Comparison of ENCODE assay signal across 21 cellular contexts in the genomic region with DNA sequence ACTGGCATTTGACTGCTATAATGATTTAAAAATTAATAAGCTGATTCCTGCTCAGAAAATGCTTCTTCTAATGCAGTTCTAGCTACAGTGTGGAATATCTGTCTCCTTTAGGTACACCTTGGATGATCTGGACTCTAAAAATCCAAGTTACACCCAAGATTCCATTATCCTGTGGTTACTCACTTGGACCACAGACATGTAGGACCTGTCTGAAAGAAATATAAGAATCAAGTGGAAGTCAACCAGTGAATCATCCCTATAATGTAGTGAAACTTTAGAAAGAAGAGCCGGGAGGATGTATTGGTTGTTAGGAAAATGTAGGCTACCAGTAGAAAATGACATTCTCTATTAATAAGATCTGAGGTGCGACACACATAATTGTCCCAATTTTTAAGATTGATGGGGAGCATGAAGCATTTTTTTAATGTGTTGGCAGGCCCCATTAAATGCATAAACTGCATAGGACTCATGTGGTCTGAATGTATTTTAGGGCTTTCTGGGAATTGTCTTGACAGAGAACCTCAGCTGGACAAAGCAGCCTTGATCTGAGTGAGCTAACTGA.
A peak's percentile ranks its signal among the peaks of the same experiment; 100 is the strongest.
DNase-seq lines count a peak whose midpoint lies in the region; ATAC-seq and TF ChIP-seq lines count a peak whose summit lies in the region.
"Had no signal": no experiment of that assay in that cellular context is flagged by ENCODE, and none has a peak within 500 bp of the region (broad histone marks: within the 10 kb centered on the region; RNA-seq: fewer than 3 reads in every experiment).

A gene with protein sequence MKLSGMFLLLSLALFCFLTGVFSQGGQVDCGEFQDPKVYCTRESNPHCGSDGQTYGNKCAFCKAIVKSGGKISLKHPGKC (plus strand): TSS at position 512 of the 562 bp plus-strand sequence. CDS start 55 bp downstream, outside the sequence.

- peak within 1 kb of the TSS; percentile 73 for H3K27ac ChIP-seq in RWPE1
- H3K27ac ChIP-seq in epithelial cell of prostate, result peak within 1 kb of the TSS; percentile 83
- H3K27ac ChIP-seq: BLaER1 had no signal

- H3K4me3 Mint-ChIP-seq in T-helper 2 cell treated with Interferon-gamma antibody and Interleukin-4, amounts not matched to agents 5 μg/mL and 100 μg/mL, for 36 hours, result no peak within 1 kb of the TSS
- H3K4me3 Mint-ChIP-seq: CD8-positive, alpha-beta T cell; H9 had no signal

- no peaks in the 10 kb centered on the region for H3K27me3 Mint-ChIP-seq in T-helper 2 cell treated with Interferon-gamma antibody and Interleukin-4, amounts not matched to agents 5 μg/mL and 100 μg/mL, for 36 hours (ENCODE audit: low read depth)

- ATAC-seq in GM21390 (IDR thresholded peaks at IDR 0.05; ENCODE audit: unreplicated experiment) (no peak), HG03196 (IDR thresholded peaks at IDR 0.05; ENCODE audit: unreplicated experiment) (no peak)
- ATAC-seq: CD8-positive, alpha-beta T cell; HepG2 had no signal

- peak; percentile 4 for DNase-seq in HPDE6-E6E7 (ENCODE audit: extremely low spot score)
- DNase-seq in RWPE1 (ENCODE audit: low spot score), result peak; percentile 66
- peak; percentile 86 for DNase-seq in epithelial cell of prostate (ENCODE audit: low read depth, low spot score)
- peak; percentile 1 for DNase-seq in non-pigmented ciliary epithelial cell (ENCODE audit: low read depth)
- no peak for DNase-seq in C1 segment of cervical spinal cord (lab: John Stamatoyannopoulos, UW)
- DNase-seq in T-helper 2 cell treated with Interferon-gamma antibody and Interleukin-4, amounts not matched to agents 5 μg/mL and 100 μg/mL, for 36 hours (ENCODE audit: low spot score), result no peak
- DNase-seq: CD8-positive, alpha-beta T cell; H9; KBM-7; MV-4-11; NCI-H1417; NCI-H187; NCI-H2107; NCI-H510A treated with DMSO at 0.1 percent for 48 hours; NCI-H774; OCI-M1; RPMI8226 had no signal

- TF ChIP-seq CTCF in RWPE1 (conservative IDR thresholded peaks at IDR 0.05; ENCODE audit: low read depth), result no peak

- POLR2A ChIA-PET in RWPE1 (lab: Yijun Ruan, JAX; ENCODE audit: low non-redundant PET), result interaction anchor here (0.8 kb wide), 1 partner anchor 868 kb away, joined by 3 read pairs; no protein-coding TSS in a partner anchor

- CTCF ChIA-PET in RWPE1 (lab: Yijun Ruan, JAX), result no interaction called here

- H3K36me3 Mint-ChIP-seq in T-helper 2 cell treated with Interferon-gamma antibody and Interleukin-4, amounts not matched to agents 5 μg/mL and 100 μg/mL, for 36 hours (ENCODE audit: low read depth), result no peaks in the 10 kb centered on the region
- H3K36me3 Mint-ChIP-seq: CD8-positive, alpha-beta T cell had no signal

- H3K27ac Mint-ChIP-seq in T-helper 2 cell treated with Interferon-gamma antibody and Interleukin-4, amounts not matched to agents 5 μg/mL and 100 μg/mL, for 36 hours, result no peak within 1 kb of the TSS
- H3K27ac Mint-ChIP-seq: CD8-positive, alpha-beta T cell; H9 had no signal

- peaks cover 2% of the 10 kb centered on the region for H3K4me1 Mint-ChIP-seq in T-helper 2 cell treated with Interferon-gamma antibody and Interleukin-4, amounts not matched to agents 5 μg/mL and 100 μg/mL, for 36 hours (ENCODE audit: low read depth)

- no peaks in the 10 kb centered on the region for H3K9me3 Mint-ChIP-seq in T-helper 2 cell treated with Interferon-gamma antibody and Interleukin-4, amounts not matched to agents 5 μg/mL and 100 μg/mL, for 36 hours
- H3K9me3 Mint-ChIP-seq: CD8-positive, alpha-beta T cell; H9 had no signal

Comparison
In these comparisons a context has a peak if more than half of its experiments do, and no peak if none do; other contexts are left out.
1. DNase-seq: peak in HPDE6-E6E7 (single experiment), RWPE1 (single experiment), epithelial cell of prostate (single experiment) and non-pigmented ciliary epithelial cell (single experiment); none in C1 segment of cervical spinal cord (0 of 14) and T-helper 2 cell treated with Interferon-gamma antibody and Interleukin-4, amounts not matched to agents 5 μg/mL and 100 μg/mL, for 36 hours (single experiment).